ENCODE assay signal across 13 cellular contexts in the genomic region with DNA sequence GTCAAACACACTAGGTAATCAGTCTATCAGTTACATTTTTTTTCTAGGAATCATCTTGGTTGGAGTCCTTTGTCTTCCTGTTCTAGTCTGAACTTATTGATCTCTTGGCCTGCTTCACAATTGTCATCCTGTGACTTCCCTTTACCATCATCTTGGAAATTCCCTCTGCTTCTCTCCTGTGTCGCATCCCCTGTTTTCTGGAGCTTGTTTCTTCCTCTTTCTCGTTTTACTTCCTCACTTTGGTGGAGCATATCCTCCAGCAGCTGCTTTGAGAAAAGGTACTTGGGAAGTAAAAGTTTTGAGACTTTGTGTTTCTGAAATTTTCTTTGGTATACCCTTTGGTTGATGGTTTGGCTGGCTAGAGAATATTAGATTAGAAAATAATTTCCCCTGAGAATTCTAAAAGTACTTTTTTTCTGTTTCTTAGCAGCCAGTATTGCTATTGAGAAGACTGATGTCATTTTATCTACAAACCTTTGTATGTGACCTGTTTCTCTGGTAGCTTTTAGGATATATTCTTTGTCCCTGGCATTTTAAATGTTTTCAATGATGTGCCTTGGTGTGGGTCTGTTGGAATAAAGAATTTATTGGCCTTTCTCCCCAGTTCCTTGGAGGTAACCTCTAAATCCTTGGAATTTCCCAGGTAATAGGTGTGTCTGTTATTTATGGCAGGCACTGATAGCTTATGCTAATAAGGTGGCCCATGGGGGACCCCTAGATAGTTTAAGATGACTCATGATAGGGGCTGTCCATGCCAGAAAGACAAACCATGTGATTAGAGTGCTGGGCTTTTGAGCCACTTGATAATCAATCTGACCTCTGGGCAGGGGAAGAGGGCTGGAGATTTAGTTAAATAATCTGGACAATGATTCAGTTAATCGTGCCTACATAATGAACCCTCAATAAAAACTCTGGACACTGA. TPM values are rescaled to one million over a fixed set of nuclear protein-coding genes. Genes with fewer than 3 reads are reported as not detected.
"Had no signal": no experiment of that assay in that cellular context is flagged by ENCODE, and none has a peak within 500 bp of the region (broad histone marks: within the 10 kb centered on the region; RNA-seq: fewer than 3 reads in every experiment).

No MANE protein-coding gene starts in this region.

- DNase-seq: activated B cell treated with CpG ODN at 0.5 μM for 24 hours; activated CD4-positive, alpha-beta T cell treated with anti-CD3 and anti-CD28 coated beads, Interleukin-2, amount 10 ng/mL, durations not matched to agents 24 days and 14 days; activated naive CD4-positive, alpha-beta T cell; foreskin melanocyte; heart left ventricle; left ventricle myocardium inferior; mesendoderm; retina; stimulated activated CD4-positive, alpha-beta T cell treated with anti-CD3 and anti-CD28 coated beads, Interleukin-4, amount 100 ng/mL, for 1 hour; stimulated activated CD8-positive, alpha-beta memory T cell treated with anti-CD3 and anti-CD28 coated beads, Interleukin-4, amount 100 ng/mL, for 48 hours had no signal

- H3K27ac ChIP-seq: cardiac muscle cell, left ventricle myocardium inferior, neural progenitor cell, parathyroid adenoma had no signal

- H3K4me3 ChIP-seq: cardiac muscle cell, heart left ventricle, left ventricle myocardium inferior, neural progenitor cell had no signal

- H3K4me1 ChIP-seq: left ventricle myocardium inferior, neural progenitor cell, parathyroid adenoma had no signal

- ATAC-seq: heart left ventricle had no signal

- H3K36me3 ChIP-seq: cardiac muscle cell, heart left ventricle, left ventricle myocardium inferior, neural progenitor cell had no signal

RNA-seq across cellular contexts. Expression of gene MFSD2A, which starts 47.2 kb away (rescaled TPM):
- total RNA-seq: cardiac muscle cell had no signal
